In genomic region chr16:30054959-30055553, GRCh38 we compare ENCODE assay signal across 8 cellular contexts. TPM values are rescaled to one million over a fixed set of nuclear protein-coding genes. Genes with fewer than 3 reads are reported as not detected.
A peak's percentile ranks its signal among the peaks of the same experiment; 100 is the strongest.
DNase-seq lines count a peak whose midpoint lies in the region; ATAC-seq and TF ChIP-seq lines count a peak whose summit lies in the region.

No MANE protein-coding gene starts in this region.

- no peak overlapping the region for H3K9ac ChIP-seq in SK-N-SH

- H3K27me3 Mint-ChIP-seq in MCF 10A (ENCODE audit: insufficient read depth, unreplicated experiment) = no peaks in the 10 kb centered on the region
- no peaks in the 10 kb centered on the region for H3K27me3 Mint-ChIP-seq in naive thymus-derived CD4-positive, alpha-beta T cell

- no TSS peak for BruUV-seq in MCF 10A (replicated peaks; lab: Mats Ljungman, UMichigan)

- no peak overlapping the region for H2AFZ ChIP-seq in SK-N-SH (ENCODE audit: low read depth)

- H3F3A ChIP-seq in SK-N-SH (replicated peaks; ENCODE audit: insufficient read depth) = peaks cover 22% of the 10 kb centered on the region

- peaks cover 5% of the 10 kb centered on the region in 2 experiments; a peak in 2 of 4 replicates for H3K4me1 ChIP-seq in SK-N-SH (ENCODE audit: control insufficient read depth in 1 of 2, insufficient read depth in 2 of 2, low read depth in 1 of 2, low read length in 1 of 2)
- peaks cover 4 to 5% of the 10 kb centered on the region in 2 donors for H3K4me1 ChIP-seq in naive thymus-derived CD4-positive, alpha-beta T cell (ENCODE audit: control insufficient read depth in 2 of 2, insufficient read depth in 2 of 2, low read length in 2 of 2)

- no peak for TF ChIP-seq EP300 in SK-N-SH (IDR thresholded peaks at IDR 0.05; ENCODE audit: borderline replicate concordance in 1 of 2, low read depth in 1 of 2, low read length in 1 of 2)

- H3K4me3 ChIP-seq in SK-N-SH (ENCODE audit: low read depth in 2 of 2, low read length in 1 of 2) = peak overlapping the region in 1 of 2 experiments; percentile 31; a peak in 1 of 4 replicates
- H3K4me3 ChIP-seq in naive thymus-derived CD4-positive, alpha-beta T cell (ENCODE audit: low read length) = no peak overlapping the region

- H3K27ac ChIP-seq in SK-N-SH (ENCODE audit: low read depth in 2 of 2, low read length in 1 of 2) = no peak overlapping the region
- no peak overlapping the region for H3K27ac ChIP-seq in naive thymus-derived CD4-positive, alpha-beta T cell (ENCODE audit: low read depth, low read length)

- H3K4me2 ChIP-seq in SK-N-SH = peak overlapping the region; percentile 47; the same call in 1 of the 2 replicates

- intact Hi-C loops in MCF 10A (cut with micrococcal nuclease) = no loop called here
- intact Hi-C loops in naive thymus-derived CD4-positive, alpha-beta T cell (cut with micrococcal nuclease) = loop anchor here (1.0 to 5.0 kb wide), 2 partner anchors 13 to 37 kb away; partner anchors contain the start of gene TBX6 (in 1 of the 2)

- CTCF ChIA-PET in SK-N-SH (lab: Yijun Ruan, JAX) = interaction anchor here (0.8 to 4.6 kb wide), 8 partner anchors 9 to 247 kb away, joined by 3 to 24 read pairs (median 5); partner anchors contain the start of genes TBX6 and TLCD3B
- CTCF ChIA-PET in MCF 10A (lab: Yijun Ruan, JAX) = interaction anchor here (0.5 to 2.2 kb wide), 14 partner anchors 9 to 1236 kb away, joined by 3 to 13 read pairs (median 4); partner anchors contain the start of genes ALDOA and PPP4C
- CTCF ChIA-PET in naive thymus-derived CD4-positive, alpha-beta T cell (lab: Charles Lee) = interaction anchor here (0.6 to 1.9 kb wide), 8 partner anchors 10 to 1199 kb away, joined by 3 to 10 read pairs (median 4); partner anchors contain the start of genes ALDOA and TLCD3B

- peak; percentile 33 for DNase-seq in activated gamma-delta T cell treated with Interleukin-2 at 50 U/mL for 16 hours
- DNase-seq in activated gamma-delta T cell (lab: John Stamatoyannopoulos, UW) = no peak
- DNase-seq in SK-N-SH = peak; percentile 56
- peak; percentile 77 for DNase-seq in MCF 10A (ENCODE audit: unreplicated experiment)
- DNase-seq in naive thymus-derived CD4-positive, alpha-beta T cell = peak in 7 of 9 donors; percentile 31 to 63 (median 40)
- no peak for DNase-seq in NCI-H446 (lab: John Stamatoyannopoulos, UW)

- H3K9me3 Mint-ChIP-seq in MCF 10A (ENCODE audit: unreplicated experiment) = no peaks in the 10 kb centered on the region
- peaks cover 0 to 1% (median 0%) of the 10 kb centered on the region in 11 donors for H3K9me3 Mint-ChIP-seq in naive thymus-derived CD4-positive, alpha-beta T cell

- 54% methylated on average over 6 of the region's 10 CpGs for WGBS in SK-N-SH (ENCODE audit: low lambda C conversion rate)

- H3K79me2 ChIP-seq in SK-N-SH (ENCODE audit: insufficient read depth) = peaks cover 36% of the 10 kb centered on the region; the same call in 1 of the 2 replicates

- 0 out of 2 replicates have a peak, but pooled peaks have one; percentile 4 for TF ChIP-seq RAD21 in SK-N-SH (IDR thresholded peaks at IDR 0.05; ENCODE audit: low read length)

- POLR2A ChIA-PET in SK-N-SH (lab: Yijun Ruan, JAX) (interaction anchor here (0.7 to 1.4 kb wide), 2 partner anchors 8 to 10 kb away, joined by 3 to 4 read pairs; partner anchors contain the start of gene ALDOA), MCF 10A (lab: Yijun Ruan, JAX) (interaction anchor here (0.5 to 6.5 kb wide), 14 partner anchors 10 to 316 kb away, joined by 3 to 173 read pairs (median 4); partner anchors contain the start of genes ALDOA, CORO1A, PPP4C and TBX6)
- POLR2A ChIA-PET in naive thymus-derived CD4-positive, alpha-beta T cell (lab: Charles Lee) = interaction anchor here (0.6 to 7.7 kb wide), 8 partner anchors 8 to 574 kb away, joined by 3 to 48 read pairs (median 3); partner anchors contain the start of genes ALDOA, CORO1A and YPEL3

- H4K20me1 ChIP-seq in SK-N-SH (ENCODE audit: insufficient read depth) = no peaks in the 10 kb centered on the region

- TF ChIP-seq CTCF in SK-N-SH (IDR thresholded peaks at IDR 0.05) (peak; percentile 57), MCF 10A (IDR thresholded peaks at IDR 0.05; ENCODE audit: unreplicated experiment) (peak; percentile 32)

- no peaks in the 10 kb centered on the region for H3K9me2 ChIP-seq in SK-N-SH

- peak overlapping the region; percentile 13 for H3K4me3 Mint-ChIP-seq in MCF 10A (ENCODE audit: unreplicated experiment)
- peak overlapping the region; percentile 11 to 88 (median 58) for H3K4me3 Mint-ChIP-seq in naive thymus-derived CD4-positive, alpha-beta T cell

- H3K36me3 ChIP-seq in SK-N-SH (replicated peaks in 1 of 2; ENCODE audit: control insufficient read depth in 1 of 2, insufficient read depth in 2 of 2, low read length in 1 of 2) = peaks cover 0 to 7% of the 10 kb centered on the region in 2 experiments
- no peaks in the 10 kb centered on the region for H3K36me3 ChIP-seq in naive thymus-derived CD4-positive, alpha-beta T cell (ENCODE audit: control insufficient read depth in 2 of 3, insufficient read depth in 3 of 3, low read length in 3 of 3)

- peak; percentile 75 for ATAC-seq in naive thymus-derived CD4-positive, alpha-beta T cell
- ATAC-seq in GM18519 (IDR thresholded peaks at IDR 0.05; ENCODE audit: low FRiP score, unreplicated experiment) (no peak), HG03520 (IDR thresholded peaks at IDR 0.05; ENCODE audit: unreplicated experiment) (no peak)

- no peaks in the 10 kb centered on the region for H3K36me3 Mint-ChIP-seq in MCF 10A (ENCODE audit: insufficient read depth, unreplicated experiment)
- H3K36me3 Mint-ChIP-seq in naive thymus-derived CD4-positive, alpha-beta T cell = no peaks in the 10 kb centered on the region

- no peaks in the 10 kb centered on the region for H3K9me3 ChIP-seq in SK-N-SH
- H3K9me3 ChIP-seq in naive thymus-derived CD4-positive, alpha-beta T cell (ENCODE audit: control insufficient read depth in 2 of 3, low read length in 3 of 3) = no peaks in the 10 kb centered on the region

- H3K27me3 ChIP-seq in SK-N-SH (ENCODE audit: insufficient read depth) = no peaks in the 10 kb centered on the region
- no peaks in the 10 kb centered on the region for H3K27me3 ChIP-seq in naive thymus-derived CD4-positive, alpha-beta T cell (ENCODE audit: control insufficient read depth in 2 of 2, insufficient read depth in 2 of 2, low read length in 2 of 2)

- H3K27ac Mint-ChIP-seq in MCF 10A (ENCODE audit: low read depth, unreplicated experiment) = no peak overlapping the region
- peak overlapping the region in 8 of 9 donors; percentile 16 to 82 (median 70) for H3K27ac Mint-ChIP-seq in naive thymus-derived CD4-positive, alpha-beta T cell

- peaks cover 28% of the 10 kb centered on the region for H3K4me1 Mint-ChIP-seq in MCF 10A (ENCODE audit: insufficient read depth, unreplicated experiment)
- H3K4me1 Mint-ChIP-seq in naive thymus-derived CD4-positive, alpha-beta T cell = peaks cover 6 to 35% (median 24%) of the 10 kb centered on the region in 7 donors

TF ChIP-seq in SK-N-SH, 30 proteins besides CTCF, POLR2A, EP300 and RAD21:
- TF ChIP-seq YY1 (IDR thresholded peaks at IDR 0.05; ENCODE audit: low read depth) (no peak), FOXM1 (IDR thresholded peaks at IDR 0.05; ENCODE audit: low read depth) (no peak), NRF1 (IDR thresholded peaks at IDR 0.05; ENCODE audit: low read depth, low read length) (no peak)

RNA-seq across cellular contexts. Expression of gene ALDOA, which starts 10.5 kb away (rescaled TPM):
- polyA plus RNA-seq in SK-N-SH (2012; rRNA removed) = 437 and 641 TPM in 2 replicates
- 251 and 406 TPM in 2 replicates for polyA plus RNA-seq in SK-N-SH (2012; cell fraction: cytosol; rRNA removed)
- polyA plus RNA-seq in SK-N-SH (2012; cell fraction: nucleus; rRNA removed) = 575 and 643 TPM in 2 replicates
- 1,141 and 1,165 TPM in 2 replicates for total RNA-seq in MCF 10A (2022)
- total RNA-seq in naive thymus-derived CD4-positive, alpha-beta T cell = 1,000 to 10,000 TPM in 1 of 5 experiments, 100 to 1,000 TPM in 4; 356 to 1,619 (median 584) TPM
- polyA plus RNA-seq in naive thymus-derived CD4-positive, alpha-beta T cell = 1,000 to 10,000 TPM in 1 of 2 donors, 100 to 1,000 TPM in 1; 955 to 1,316 TPM

RNA-seq across cellular contexts. Expression of gene PPP4C, which starts 20.7 kb away (rescaled TPM):
- 325 and 339 TPM in 2 replicates for polyA plus RNA-seq in SK-N-SH (2012; rRNA removed)
- polyA plus RNA-seq in SK-N-SH (2012; cell fraction: cytosol; rRNA removed) = 180 and 242 TPM in 2 replicates
- polyA plus RNA-seq in SK-N-SH (2012; cell fraction: nucleus; rRNA removed) = 296 and 355 TPM in 2 replicates
- 93.2 and 99.7 TPM in 2 replicates for total RNA-seq in MCF 10A (2022)
- 100 to 1,000 TPM in 2 of 5 experiments, 10 to 100 TPM in 3; 68.4 to 143 (median 86.0) TPM for total RNA-seq in naive thymus-derived CD4-positive, alpha-beta T cell
- 100 to 1,000 TPM; 176 TPM for polyA plus RNA-seq in naive thymus-derived CD4-positive, alpha-beta T cell

RNA-seq across cellular contexts. Expression of gene TLCD3B, which starts 24.0 kb away (rescaled TPM):
- polyA plus RNA-seq in SK-N-SH (2012; rRNA removed) = 2.3 and 3.8 TPM in 2 replicates
- polyA plus RNA-seq in SK-N-SH (2012; cell fraction: cytosol; rRNA removed) = 2.2 and 4.1 TPM in 2 replicates
- polyA plus RNA-seq in SK-N-SH (2012; cell fraction: nucleus; rRNA removed) = 6.9 and 8.9 TPM in 2 replicates
- 0.21 and 0.27 TPM in 2 replicates for total RNA-seq in MCF 10A (2022)
- total RNA-seq in naive thymus-derived CD4-positive, alpha-beta T cell = 1 to 10 TPM in 2 of 5 experiments, not detected in 3; 1.2 to 2.3 TPM
- polyA plus RNA-seq in naive thymus-derived CD4-positive, alpha-beta T cell = not detected

RNA-seq across cellular contexts. Expression of gene C16orf92, which starts 32.1 kb away (rescaled TPM):
- polyA plus RNA-seq in SK-N-SH (2012; rRNA removed) = not detected in 2 replicates
- polyA plus RNA-seq in SK-N-SH (2012; cell fraction: cytosol; rRNA removed) = not detected in 2 replicates
- polyA plus RNA-seq in SK-N-SH (2012; cell fraction: nucleus; rRNA removed) = not detected in 2 replicates
- total RNA-seq in MCF 10A (2022) = not detected in 2 replicates
- not detected for total RNA-seq in naive thymus-derived CD4-positive, alpha-beta T cell
- not detected for polyA plus RNA-seq in naive thymus-derived CD4-positive, alpha-beta T cell

RNA-seq across cellular contexts. Expression of gene TBX6, which starts 36.7 kb away (rescaled TPM):
- 0.16 and 0.18 TPM in 2 replicates for polyA plus RNA-seq in SK-N-SH (2012; rRNA removed)
- polyA plus RNA-seq in SK-N-SH (2012; cell fraction: cytosol; rRNA removed) = 0.05 and 0.08 TPM in 2 replicates
- 0.46 and 0.88 TPM in 2 replicates for polyA plus RNA-seq in SK-N-SH (2012; cell fraction: nucleus; rRNA removed)
- total RNA-seq in MCF 10A (2022) = 0.16 and 0.47 TPM in 2 replicates
- total RNA-seq in naive thymus-derived CD4-positive, alpha-beta T cell = 1 to 10 TPM; 1.5 to 3.3 (median 1.6) TPM
- under 1 TPM in 1 of 2 donors, not detected in 1; 0.38 TPM for polyA plus RNA-seq in naive thymus-derived CD4-positive, alpha-beta T cell

Comparison
In these comparisons a context has a peak if more than half of its experiments do, and no peak if none do; other contexts are left out.
1. DNase-seq: peak in activated gamma-delta T cell treated with Interleukin-2 at 50 U/mL for 16 hours (single experiment), SK-N-SH (single experiment), MCF 10A (single experiment) and naive thymus-derived CD4-positive, alpha-beta T cell (7 of 9); none in activated gamma-delta T cell (single experiment) and NCI-H446 (0 of 2).